Comparison of ENCODE assay signal across 7 cellular contexts in the genomic region with DNA sequence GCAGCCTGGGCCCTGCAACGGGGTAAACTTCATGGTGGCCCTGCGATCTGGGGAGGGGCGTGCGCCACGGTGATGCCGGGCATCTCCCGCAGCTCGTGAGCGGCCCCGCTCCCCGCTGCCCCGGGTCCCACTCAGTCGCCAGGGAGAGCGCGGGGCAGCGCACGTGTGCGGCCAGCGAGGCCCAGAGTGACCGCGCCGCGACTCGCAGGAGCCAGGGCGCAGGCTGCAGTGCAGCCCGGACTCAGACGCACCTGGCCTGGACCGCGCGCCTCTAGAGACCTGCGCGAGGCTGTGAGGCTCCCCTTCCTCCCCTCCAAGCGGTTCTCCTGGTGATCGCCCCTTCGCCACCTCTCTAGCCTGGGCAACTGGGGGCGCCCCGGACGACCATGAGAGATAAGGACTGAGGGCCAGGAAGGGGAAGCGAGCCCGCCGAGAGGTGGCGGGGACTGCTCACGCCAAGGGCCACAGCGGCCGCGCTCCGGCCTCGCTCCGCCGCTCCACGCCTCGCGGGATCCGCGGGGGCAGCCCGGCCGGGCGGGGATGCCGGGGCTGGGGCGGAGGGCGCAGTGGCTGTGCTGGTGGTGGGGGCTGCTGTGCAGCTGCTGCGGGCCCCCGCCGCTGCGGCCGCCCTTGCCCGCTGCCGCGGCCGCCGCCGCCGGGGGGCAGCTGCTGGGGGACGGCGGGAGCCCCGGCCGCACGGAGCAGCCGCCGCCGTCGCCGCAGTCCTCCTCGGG. TPM values are rescaled to one million over a fixed set of nuclear protein-coding genes. Genes with fewer than 3 reads are reported as not detected.
A peak's percentile ranks its signal among the peaks of the same experiment; 100 is the strongest.
DNase-seq lines count a peak whose midpoint lies in the region; TF ChIP-seq lines count a peak whose summit lies in the region.

No MANE protein-coding gene starts in this region.

- H3K27me3 Mint-ChIP-seq in H9 (ENCODE audit: low read depth), result peaks cover 88% of the 10 kb centered on the region

- peak overlapping the region; percentile 68 to 89 for H3K4me3 Mint-ChIP-seq in H9

- CTCF ChIA-PET in PC-9 (lab: Charles Lee), result no interaction called here

- no peak overlapping the region for H3K4ac ChIP-seq in H9 (ENCODE audit: low read depth, low read length)

- H3K23ac ChIP-seq in H9 (ENCODE audit: insufficient read length, low read depth, low read length), result no peak overlapping the region

- H3K36me3 Mint-ChIP-seq in H9 (ENCODE audit: insufficient read depth in 1 of 3, low read depth in 3 of 3), result no peaks in the 10 kb centered on the region

- DNase-seq in GM12864 (ENCODE audit: low read depth), result no peak
- DNase-seq in H9, result peak; percentile 57
- DNase-seq in PC-9, result peak in 1 of 2 experiments; percentile 11
- no peak for DNase-seq in inferior parietal cortex (ENCODE audit: extremely low spot score)
- no peak for DNase-seq in SIG-M5 (lab: John Stamatoyannopoulos, UW)

- no peak overlapping the region for H3K27ac ChIP-seq in H9 (ENCODE audit: insufficient read length, low read depth, low read length)
- H3K27ac ChIP-seq in PC-9, result no peak overlapping the region
- H3K27ac ChIP-seq in esophagus (ENCODE audit: low read depth in 2 of 2, low read length in 1 of 2), result no peak overlapping the region
- H3K27ac ChIP-seq in neural cell (ENCODE audit: low read length), result no peak overlapping the region

- H4K8ac ChIP-seq in H9 (replicated peaks; ENCODE audit: insufficient read length, low read depth, low read length), result no peak overlapping the region

- H3K9me3 Mint-ChIP-seq in H9, result no peaks in the 10 kb centered on the region; a peak in 2 of 5 replicates

- TF ChIP-seq CTCF in GM12864 (IDR thresholded peaks at IDR 0.05; ENCODE audit: low read depth, low read length, missing control alignments), result no peak
- TF ChIP-seq CTCF in H9 (conservative IDR thresholded peaks at IDR 0.05), result no peak
- TF ChIP-seq CTCF in PC-9 (conservative IDR thresholded peaks at IDR 0.05), result no peak
- TF ChIP-seq CTCF in neural cell (IDR thresholded peaks at IDR 0.05; ENCODE audit: poor library complexity, severe bottlenecking), result no peak

- H3K4me2 ChIP-seq in H9 (ENCODE audit: insufficient read depth, insufficient read length, low read length), result peak overlapping the region; percentile 77
- peak overlapping the region; percentile 89 for H3K4me2 ChIP-seq in PC-9
- H3K4me2 ChIP-seq in neural cell (ENCODE audit: low read length), result peak overlapping the region; percentile 60

- no peak overlapping the region for H3K56ac ChIP-seq in H9 (ENCODE audit: insufficient read length, low read depth, low read length)

- no peak overlapping the region for H4K5ac ChIP-seq in H9 (ENCODE audit: insufficient read length, low read depth, low read length)

- H3F3A ChIP-seq in PC-9 (ENCODE audit: insufficient read depth, low read depth) (peaks cover 18% of the 10 kb centered on the region), neural cell (ENCODE audit: insufficient read depth, low read length, poor library complexity, severe bottlenecking) (no peaks in the 10 kb centered on the region)

- no peak overlapping the region for H3K18ac ChIP-seq in H9 (ENCODE audit: insufficient read length, low read depth, low read length)

- no peak overlapping the region for H2BK20ac ChIP-seq in H9 (ENCODE audit: low read depth, low read length, poor library complexity, severe bottlenecking)

- TF ChIP-seq EP300 in neural cell (conservative IDR thresholded peaks at IDR 0.05; ENCODE audit: poor library complexity, severe bottlenecking), result no peak

- intact Hi-C loops in PC-9 (cut with micrococcal nuclease; ENCODE audit: unreplicated experiment), result loop anchor here (5.0 kb wide), 1 partner anchor 186 kb away; a partner anchor contains a TSS

- H3K9me3 ChIP-seq in H9 (ENCODE audit: control insufficient read depth, low read depth, low read length) (no peaks in the 10 kb centered on the region), PC-9 (ENCODE audit: insufficient read depth, low read depth) (no peaks in the 10 kb centered on the region), esophagus (ENCODE audit: control insufficient read depth in 2 of 2, insufficient read depth in 1 of 2, low read depth in 1 of 2, low read length in 1 of 2) (no peaks in the 10 kb centered on the region), neural cell (ENCODE audit: low read length) (no peaks in the 10 kb centered on the region)

- peaks cover 3% of the 10 kb centered on the region; the same call in 1 of the 2 replicates for H3K36me3 ChIP-seq in PC-9 (ENCODE audit: low read depth)
- no peaks in the 10 kb centered on the region for H3K36me3 ChIP-seq in esophagus (ENCODE audit: control insufficient read depth in 2 of 2, insufficient read depth in 2 of 2, low read length in 1 of 2)
- no peaks in the 10 kb centered on the region for H3K36me3 ChIP-seq in neural cell (ENCODE audit: insufficient read depth, low read length)

- H3K23me2 ChIP-seq in H9 (ENCODE audit: insufficient read length, low read depth, low read length, poor library complexity, severe bottlenecking), result peaks cover 26% of the 10 kb centered on the region

- H3K14ac ChIP-seq in H9 (ENCODE audit: insufficient read depth, low read length), result no peak overlapping the region; the same call in 1 of the 2 replicates

- H4K91ac ChIP-seq in H9 (ENCODE audit: insufficient read length, low read depth, low read length), result no peak overlapping the region

- H3K79me1 ChIP-seq in H9 (ENCODE audit: insufficient read depth, low read depth, low read length, poor library complexity, severe bottlenecking), result no peaks in the 10 kb centered on the region

- H3K4me3 ChIP-seq in GM12864 (ENCODE audit: low read depth, low read length), result peak overlapping the region; percentile 66
- peak overlapping the region; percentile 71 for H3K4me3 ChIP-seq in PC-9
- peak overlapping the region; percentile 47 to 60 for H3K4me3 ChIP-seq in esophagus (ENCODE audit: low read depth in 1 of 2, low read length in 2 of 2)
- peak overlapping the region; percentile 89 for H3K4me3 ChIP-seq in neural cell (ENCODE audit: low read length)

- H3K4me1 ChIP-seq in H9 (ENCODE audit: insufficient read depth, low read length) (peaks cover 2% of the 10 kb centered on the region; the same call in 1 of the 2 replicates), PC-9 (replicated peaks; ENCODE audit: insufficient read depth) (peaks cover 33% of the 10 kb centered on the region), esophagus (ENCODE audit: control insufficient read depth in 2 of 2, insufficient read depth in 2 of 2, low read length in 1 of 2) (peaks cover 10 to 13% of the 10 kb centered on the region in 2 donors)

- no peak for TF ChIP-seq RAD21 in neural cell (conservative IDR thresholded peaks at IDR 0.05)

- WGBS in H9 (ENCODE audit: extremely low coverage, insufficient read length, low lambda C conversion rate), result no CpG with 5 or more reads among the region's 84 CpGs
- 1% methylated on average over 56 to 84 of the region's 84 CpGs for WGBS in esophagus, 2 donors

- H3K79me2 ChIP-seq in H9 (ENCODE audit: insufficient read depth, low read length) (no peaks in the 10 kb centered on the region), PC-9 (ENCODE audit: low read depth) (no peaks in the 10 kb centered on the region), neural cell (replicated peaks; ENCODE audit: insufficient read depth, low read length) (no peaks in the 10 kb centered on the region)

- H2AK5ac ChIP-seq in H9 (ENCODE audit: insufficient read length, low read length), result no peak overlapping the region

- no peak overlapping the region for H2BK120ac ChIP-seq in H9 (ENCODE audit: low read depth, low read length, poor library complexity, severe bottlenecking)

- H2BK5ac ChIP-seq in H9 (ENCODE audit: insufficient read length, low read length), result no peak overlapping the region

- no peak overlapping the region for H2BK12ac ChIP-seq in H9 (ENCODE audit: insufficient read length, low read depth, low read length)

- H3K9me2 ChIP-seq in PC-9 (ENCODE audit: insufficient read depth) (no peaks in the 10 kb centered on the region), neural cell (ENCODE audit: insufficient read depth, low read length) (no peaks in the 10 kb centered on the region)

- no peak overlapping the region for H3T11ph ChIP-seq in H9 (ENCODE audit: low read length)

- no peak overlapping the region for H2BK15ac ChIP-seq in H9 (ENCODE audit: low read depth, low read length)

- BruUV-seq in PC-9 (replicated peaks; lab: Mats Ljungman, UMichigan), result no TSS peak

- no peaks in the 10 kb centered on the region for H4K20me1 ChIP-seq in H9 (ENCODE audit: control insufficient read depth, insufficient read depth, insufficient read length)
- no peaks in the 10 kb centered on the region for H4K20me1 ChIP-seq in PC-9 (ENCODE audit: insufficient read depth)
- H4K20me1 ChIP-seq in neural cell (ENCODE audit: insufficient read depth), result no peaks in the 10 kb centered on the region

- POLR2A ChIA-PET in PC-9 (lab: Charles Lee; ENCODE audit: unreplicated experiment), result no interaction called here

- H2AFZ ChIP-seq in H9 (ENCODE audit: low read length) (no peak overlapping the region), PC-9 (peak overlapping the region; percentile 75), neural cell (ENCODE audit: low read depth, low read length) (peak overlapping the region; percentile 11)

- H3K9ac ChIP-seq in H9 (ENCODE audit: extremely low read depth, insufficient read length, low read length), result no peak overlapping the region
- peak overlapping the region; percentile 59 for H3K9ac ChIP-seq in neural cell (ENCODE audit: low read length)

- H3K4me1 Mint-ChIP-seq in H9, result peaks cover 30 to 34% of the 10 kb centered on the region in 2 experiments

- H3K27me3 ChIP-seq in H9 (ENCODE audit: insufficient read depth, low read length), result peaks cover 52% of the 10 kb centered on the region
- H3K27me3 ChIP-seq in PC-9 (ENCODE audit: insufficient read depth, low read depth), result 0 out of 2 replicates have a peak, but pooled peaks cover 4% of the 10 kb centered on the region
- peaks cover 0 to 24% of the 10 kb centered on the region in 2 donors for H3K27me3 ChIP-seq in esophagus (ENCODE audit: control insufficient read depth in 1 of 2, insufficient read depth in 2 of 2, low read length in 2 of 2)
- peaks cover 71% of the 10 kb centered on the region for H3K27me3 ChIP-seq in neural cell (ENCODE audit: insufficient read depth, low read depth, low read length)

- H3K27ac Mint-ChIP-seq in H9, result no peak overlapping the region

TF ChIP-seq in neural cell, 6 proteins besides CTCF, POLR2A, EP300 and RAD21:
- TF ChIP-seq MXI1 (conservative IDR thresholded peaks at IDR 0.05; ENCODE audit: poor library complexity, severe bottlenecking) (peak; percentile 22), SMC3 (conservative IDR thresholded peaks at IDR 0.05; ENCODE audit: poor library complexity) (no peak)

RNA-seq across cellular contexts. Expression of a gene that starts 0.7 kb away (rescaled TPM):
- 0.28 and 0.61 TPM in 2 replicates for total RNA-seq in H9 (2021)
- not detected in 2 replicates for total RNA-seq in PC-9 (2021)
- under 1 TPM; 0.26 to 0.55 TPM for polyA plus RNA-seq in esophagus
- polyA plus RNA-seq in neural cell, result 1.8 and 2.4 TPM in 2 replicates
- 3.0 and 3.4 TPM in 2 replicates for polyA minus RNA-seq in neural cell
